33 cellular contexts compared by ENCODE assay signal in genomic region chr19:6979341-6979740, GRCh38. TPM values are rescaled to one million over a fixed set of nuclear protein-coding genes. Genes with fewer than 3 reads are reported as not detected.
"Had no signal": no experiment of that assay in that cellular context is flagged by ENCODE, and none has a peak within 500 bp of the region (broad histone marks: within the 10 kb centered on the region; RNA-seq: fewer than 3 reads in every experiment).

No MANE protein-coding gene starts in this region.

- H3K36me3 Mint-ChIP-seq: brain had no signal

- H3K27me3 Mint-ChIP-seq: activated CD4-positive, alpha-beta memory T cell treated with anti-CD3 and anti-CD28 coated beads for 36 hours had no signal

- H3K4me3 Mint-ChIP-seq: activated CD4-positive, alpha-beta memory T cell treated with anti-CD3 and anti-CD28 coated beads for 36 hours; activated T-helper 1 cell treated with anti-CD3 and anti-CD28 coated beads, Interleukin-12 subunit alpha, Interleukin-12 subunit beta, Interleukin-2, Interleukin-4 antibody, amounts not matched to agents 30 ng/mL and 10 ng/mL and 1 ng/mL, durations not matched to agents 14 hours and 24 hours and 36 hours; brain; IgD-negative memory B cell; T-helper 1 cell treated with Interleukin-12 subunit alpha and Interleukin-12 subunit beta and Interleukin-4 antibody, amounts not matched to agents 30 μg/mL and 1 μg/mL, for 36 hours; T-helper 2 cell treated with Interferon-gamma antibody and Interleukin-4, amounts not matched to agents 5 μg/mL and 100 μg/mL, for 36 hours had no signal

- H3K4me1 Mint-ChIP-seq: brain, IgD-negative memory B cell had no signal

- DNase-seq: activated CD4-positive, alpha-beta memory T cell treated with anti-CD3 and anti-CD28 coated beads for 36 hours; activated CD4-positive, alpha-beta T cell treated with anti-CD3 and anti-CD28 coated beads for 4 hours; activated effector memory CD4-positive, alpha-beta T cell treated with Interleukin-2 at 50 U/mL for 16 hours; activated T-cell treated with anti-CD3 and anti-CD28 coated beads, Interleukin-2, amount 50 U/mL, for 1 hour; anterior cingulate cortex; central memory CD4-positive, alpha-beta T cell; Karpas-422; KBM-7; NCI-H1048; NCI-H1105 treated with DMSO at 0.1 percent for 48 hours; NCI-H1436; NCI-H1694; NCI-H1930; NCI-H2081 treated with DMSO at 0.1 percent for 48 hours; NCI-H345; NCI-H524 treated with DMSO at 0.1 percent for 48 hours; PC-3; Peyer's patch; RPMI8226; SHP77 treated with DMSO at 0.1 percent for 48 hours; SK-N-SH had no signal

- H3K27ac Mint-ChIP-seq: activated CD4-positive, alpha-beta memory T cell treated with anti-CD3 and anti-CD28 coated beads for 36 hours; activated T-helper 1 cell treated with anti-CD3 and anti-CD28 coated beads, Interleukin-12 subunit alpha, Interleukin-12 subunit beta, Interleukin-2, Interleukin-4 antibody, amounts not matched to agents 30 ng/mL and 10 ng/mL and 1 ng/mL, durations not matched to agents 14 hours and 24 hours and 36 hours; brain; IgD-negative memory B cell; T-helper 1 cell treated with Interleukin-12 subunit alpha and Interleukin-12 subunit beta and Interleukin-4 antibody, amounts not matched to agents 30 μg/mL and 1 μg/mL, for 36 hours; T-helper 2 cell treated with Interferon-gamma antibody and Interleukin-4, amounts not matched to agents 5 μg/mL and 100 μg/mL, for 36 hours had no signal

- ATAC-seq: HepG2, PC-3 had no signal

RNA-seq across cellular contexts. Expression of gene MBD3L2B, which starts 41.9 kb away (rescaled TPM):
- total RNA-seq: activated CD4-positive, alpha-beta memory T cell treated with anti-CD3 and anti-CD28 coated beads for 36 hours; activated CD8-positive, alpha-beta memory T cell treated with anti-CD3 and anti-CD28 coated beads for 36 hours; activated T-helper 1 cell treated with anti-CD3 and anti-CD28 coated beads, Interleukin-12 subunit alpha, Interleukin-12 subunit beta, Interleukin-2, Interleukin-4 antibody, amounts not matched to agents 30 ng/mL and 10 ng/mL and 1 ng/mL, durations not matched to agents 14 hours and 24 hours and 36 hours; bronchial epithelial cell; cerebellum; HepG2; MCF 10A; NCI-H460; PC-3; Peyer's patch; SJSA1 had no signal

RNA-seq across cellular contexts. Expression of gene MBD3L5, which starts 51.0 kb away (rescaled TPM):
- total RNA-seq: activated CD4-positive, alpha-beta memory T cell treated with anti-CD3 and anti-CD28 coated beads for 36 hours; activated CD8-positive, alpha-beta memory T cell treated with anti-CD3 and anti-CD28 coated beads for 36 hours; activated T-helper 1 cell treated with anti-CD3 and anti-CD28 coated beads, Interleukin-12 subunit alpha, Interleukin-12 subunit beta, Interleukin-2, Interleukin-4 antibody, amounts not matched to agents 30 ng/mL and 10 ng/mL and 1 ng/mL, durations not matched to agents 14 hours and 24 hours and 36 hours; bronchial epithelial cell; cerebellum; HepG2; MCF 10A; NCI-H460; PC-3; Peyer's patch; SJSA1 had no signal
